In the genomic region with DNA sequence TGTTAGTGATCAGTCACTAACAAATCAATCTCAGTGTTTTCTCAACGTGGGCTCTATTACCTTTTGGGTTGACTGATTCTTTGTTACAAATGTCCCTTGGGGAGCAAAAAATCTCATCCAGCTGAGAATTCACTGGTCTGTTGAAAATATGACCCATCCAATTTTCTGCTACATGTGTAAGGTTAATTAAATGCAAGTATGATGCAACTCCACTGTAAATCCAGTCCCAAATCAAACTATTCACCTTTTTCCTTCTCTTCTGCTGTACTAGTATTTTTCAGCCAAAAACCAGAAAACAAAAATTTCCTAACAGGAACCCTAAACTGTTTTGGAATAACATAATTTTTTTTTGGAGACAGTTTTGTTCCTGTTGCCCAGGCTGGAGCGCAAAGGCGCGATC, we compare ENCODE assay signal across 1 cellular context.
TF ChIP-seq lines count a peak whose summit lies in the region.

No MANE protein-coding gene starts in this region.

TF ChIP-seq in HepG2, 621 proteins besides CTCF, POLR2A, EP300 and RAD21:
- TF ChIP-seq RBFOX2 (IDR thresholded peaks at IDR 0.05; ENCODE audit: low read depth, low read length) (peak; percentile 14; the same call in 1 of the 2 replicates), ZSCAN31 (CRISPR knock-in tag; IDR thresholded peaks at IDR 0.05; ENCODE audit: low read depth) (no peak), TAF1 (CRISPR knock-in tag; IDR thresholded peaks at IDR 0.05) (no peak), ZNF143 (CRISPR knock-in tag; IDR thresholded peaks at IDR 0.05) (no peak), CREB1 (IDR thresholded peaks at IDR 0.05) (no peak), CREB1 (CRISPR knock-in tag; IDR thresholded peaks at IDR 0.05) (no peak), ZBTB49 (CRISPR knock-in tag; IDR thresholded peaks at IDR 0.05; ENCODE audit: borderline replicate concordance) (no peak)
- TF ChIP-seq, protein P1, sequence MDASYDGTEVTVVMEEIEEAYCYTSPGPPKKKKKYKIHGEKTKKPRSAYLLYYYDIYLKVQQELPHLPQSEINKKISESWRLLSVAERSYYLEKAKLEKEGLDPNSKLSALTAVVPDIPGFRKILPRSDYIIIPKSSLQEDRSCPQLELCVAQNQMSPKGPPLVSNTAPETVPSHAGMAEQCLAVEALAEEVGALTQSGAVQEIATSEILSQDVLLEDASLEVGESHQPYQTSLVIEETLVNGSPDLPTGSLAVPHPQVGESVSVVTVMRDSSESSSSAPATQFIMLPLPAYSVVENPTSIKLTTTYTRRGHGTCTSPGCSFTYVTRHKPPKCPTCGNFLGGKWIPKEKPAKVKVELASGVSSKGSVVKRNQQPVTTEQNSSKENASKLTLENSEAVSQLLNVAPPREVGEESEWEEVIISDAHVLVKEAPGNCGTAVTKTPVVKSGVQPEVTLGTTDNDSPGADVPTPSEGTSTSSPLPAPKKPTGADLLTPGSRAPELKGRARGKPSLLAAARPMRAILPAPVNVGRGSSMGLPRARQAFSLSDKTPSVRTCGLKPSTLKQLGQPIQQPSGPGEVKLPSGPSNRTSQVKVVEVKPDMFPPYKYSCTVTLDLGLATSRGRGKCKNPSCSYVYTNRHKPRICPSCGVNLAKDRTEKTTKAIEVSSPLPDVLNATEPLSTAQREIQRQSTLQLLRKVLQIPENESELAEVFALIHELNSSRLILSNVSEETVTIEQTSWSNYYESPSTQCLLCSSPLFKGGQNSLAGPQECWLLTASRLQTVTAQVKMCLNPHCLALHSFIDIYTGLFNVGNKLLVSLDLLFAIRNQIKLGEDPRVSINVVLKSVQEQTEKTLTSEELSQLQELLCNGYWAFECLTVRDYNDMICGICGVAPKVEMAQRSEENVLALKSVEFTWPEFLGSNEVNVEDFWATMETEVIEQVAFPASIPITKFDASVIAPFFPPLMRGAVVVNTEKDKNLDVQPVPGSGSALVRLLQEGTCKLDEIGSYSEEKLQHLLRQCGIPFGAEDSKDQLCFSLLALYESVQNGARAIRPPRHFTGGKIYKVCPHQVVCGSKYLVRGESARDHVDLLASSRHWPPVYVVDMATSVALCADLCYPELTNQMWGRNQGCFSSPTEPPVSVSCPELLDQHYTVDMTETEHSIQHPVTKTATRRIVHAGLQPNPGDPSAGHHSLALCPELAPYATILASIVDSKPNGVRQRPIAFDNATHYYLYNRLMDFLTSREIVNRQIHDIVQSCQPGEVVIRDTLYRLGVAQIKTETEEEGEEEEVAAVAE (CRISPR knock-in tag; IDR thresholded peaks at IDR 0.05; ENCODE audit: borderline replicate concordance), result no peak
